ENCODE assay signal across 1 cellular context in genomic region chr19:36113895-36114762, GRCh38.
TF ChIP-seq lines count a peak whose summit lies in the region.

No MANE protein-coding gene starts in this region.

TF ChIP-seq in HEK293, 187 proteins besides CTCF, POLR2A, EP300 and RAD21 (continued from another document and continues in another):
- TF ChIP-seq, protein P1, sequence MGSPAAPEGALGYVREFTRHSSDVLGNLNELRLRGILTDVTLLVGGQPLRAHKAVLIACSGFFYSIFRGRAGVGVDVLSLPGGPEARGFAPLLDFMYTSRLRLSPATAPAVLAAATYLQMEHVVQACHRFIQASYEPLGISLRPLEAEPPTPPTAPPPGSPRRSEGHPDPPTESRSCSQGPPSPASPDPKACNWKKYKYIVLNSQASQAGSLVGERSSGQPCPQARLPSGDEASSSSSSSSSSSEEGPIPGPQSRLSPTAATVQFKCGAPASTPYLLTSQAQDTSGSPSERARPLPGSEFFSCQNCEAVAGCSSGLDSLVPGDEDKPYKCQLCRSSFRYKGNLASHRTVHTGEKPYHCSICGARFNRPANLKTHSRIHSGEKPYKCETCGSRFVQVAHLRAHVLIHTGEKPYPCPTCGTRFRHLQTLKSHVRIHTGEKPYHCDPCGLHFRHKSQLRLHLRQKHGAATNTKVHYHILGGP (tag by site-specific recombination; IDR thresholded peaks at IDR 0.05) = no peak; the same call in 1 of the 2 replicates
- TF ChIP-seq ZNF132 (tag by site-specific recombination; IDR thresholded peaks at IDR 0.05; ENCODE audit: borderline replicate concordance) = no peak
- TF ChIP-seq ZNF629 (tag by site-specific recombination; IDR thresholded peaks at IDR 0.05) = peak; percentile 80; the same call in 1 of the 2 replicates
- peak; percentile 70 for TF ChIP-seq ZBTB21 (tag by site-specific recombination; IDR thresholded peaks at IDR 0.05)
- no peak for TF ChIP-seq ZNF311 (tag by site-specific recombination; IDR thresholded peaks at IDR 0.05; ENCODE audit: borderline replicate concordance)
- TF ChIP-seq ZNF645 (tag by site-specific recombination; IDR thresholded peaks at IDR 0.05) = peak; percentile 66
- TF ChIP-seq ZNF433 (tag by site-specific recombination; IDR thresholded peaks at IDR 0.05; ENCODE audit: low read depth) = no peak
- TF ChIP-seq GLI2 (tag by site-specific recombination; IDR thresholded peaks at IDR 0.05; ENCODE audit: borderline replicate concordance, low read depth) = no peak
- peak; percentile 88; the same call in 1 of the 2 replicates for TF ChIP-seq ZBTB7A (tag by site-specific recombination; IDR thresholded peaks at IDR 0.05; ENCODE audit: low read depth)
- no peak for TF ChIP-seq ZNF121 (tag by site-specific recombination; IDR thresholded peaks at IDR 0.05)
- no peak for TF ChIP-seq ZNF16 (tag by site-specific recombination; IDR thresholded peaks at IDR 0.05; ENCODE audit: low read depth)
- no peak for TF ChIP-seq HOXA7 (CRISPR knock-in tag; IDR thresholded peaks at IDR 0.05; ENCODE audit: borderline replicate concordance)
- TF ChIP-seq, protein P2, sequence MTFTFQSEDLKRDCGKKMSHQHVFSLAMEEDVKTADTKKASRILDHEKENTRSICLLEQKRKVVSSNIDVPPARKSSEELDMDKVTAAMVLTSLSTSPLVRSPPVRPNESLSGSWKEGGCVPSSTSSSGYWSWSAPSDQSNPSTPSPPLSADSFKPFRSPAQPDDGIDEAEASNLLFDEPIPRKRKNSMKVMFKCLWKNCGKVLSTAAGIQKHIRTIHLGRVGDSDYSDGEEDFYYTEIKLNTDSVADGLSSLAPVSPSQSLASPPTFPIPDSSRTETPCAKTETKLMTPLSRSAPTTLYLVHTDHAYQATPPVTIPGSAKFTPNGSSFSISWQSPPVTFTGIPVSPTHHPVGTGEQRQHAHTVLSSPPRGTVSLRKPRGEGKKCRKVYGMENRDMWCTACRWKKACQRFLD (tag by site-specific recombination; IDR thresholded peaks at IDR 0.05) = peak; percentile 52; the same call in 1 of the 2 replicates
- peak; percentile 99 for TF ChIP-seq ZNF335 (tag by site-specific recombination; conservative IDR thresholded peaks at IDR 0.05)
- no peak for TF ChIP-seq MEIS1 (CRISPR knock-in tag; IDR thresholded peaks at IDR 0.05; ENCODE audit: borderline replicate concordance)
- TF ChIP-seq ZFHX2 (tag by site-specific recombination; conservative IDR thresholded peaks at IDR 0.05) = peak; percentile 76
- no peak for TF ChIP-seq ZNF37A (tag by site-specific recombination; IDR thresholded peaks at IDR 0.05)
- TF ChIP-seq ZNF214 (tag by site-specific recombination; IDR thresholded peaks at IDR 0.05; ENCODE audit: borderline replicate concordance) = no peak
- 0 out of 2 replicates have a peak, but pooled peaks have one; percentile 74 for TF ChIP-seq MYNN (tag by site-specific recombination; IDR thresholded peaks at IDR 0.05; ENCODE audit: borderline replicate concordance)
- no peak for TF ChIP-seq TCF7L2 (IDR thresholded peaks at IDR 0.05; ENCODE audit: borderline replicate concordance, low read depth, low read length)
- no peak for TF ChIP-seq ZNF830 (tag by site-specific recombination; IDR thresholded peaks at IDR 0.05; ENCODE audit: low read depth)
- no peak for TF ChIP-seq ZNF660 (tag by site-specific recombination; IDR thresholded peaks at IDR 0.05)
- no peak for TF ChIP-seq ZNF776 (tag by site-specific recombination; IDR thresholded peaks at IDR 0.05; ENCODE audit: borderline replicate concordance)
- no peak for TF ChIP-seq ZNF558 (tag by site-specific recombination; IDR thresholded peaks at IDR 0.05)
- no peak for TF ChIP-seq RBAK (tag by site-specific recombination; IDR thresholded peaks at IDR 0.05)
- peak; percentile 59; the same call in 1 of the 2 replicates for TF ChIP-seq REPIN1 (tag by site-specific recombination; IDR thresholded peaks at IDR 0.05; ENCODE audit: low read depth)
- TF ChIP-seq ZNF701 (tag by site-specific recombination; IDR thresholded peaks at IDR 0.05) = no peak
- TF ChIP-seq KLF8 (tag by site-specific recombination; IDR thresholded peaks at IDR 0.05) = no peak
- no peak for TF ChIP-seq SETDB1 (IDR thresholded peaks at IDR 0.05; ENCODE audit: insufficient read length, low read length)
- 0 out of 2 replicates have a peak, but pooled peaks have one; percentile 7 for TF ChIP-seq OSR2 (tag by site-specific recombination; IDR thresholded peaks at IDR 0.05)
- no peak for TF ChIP-seq ZNF670 (tag by site-specific recombination; IDR thresholded peaks at IDR 0.05; ENCODE audit: low read depth)
- TF ChIP-seq IKZF3 (tag by site-specific recombination; IDR thresholded peaks at IDR 0.05) = no peak
- TF ChIP-seq ZNF473 (tag by site-specific recombination; IDR thresholded peaks at IDR 0.05) = peak; percentile 34; the same call in 1 of the 2 replicates
- no peak for TF ChIP-seq SP3 (tag by site-specific recombination; IDR thresholded peaks at IDR 0.05)
- no peak for TF ChIP-seq ZFP69B (tag by site-specific recombination; IDR thresholded peaks at IDR 0.05)
- TF ChIP-seq ZNF571 (tag by site-specific recombination; IDR thresholded peaks at IDR 0.05) = no peak
- peak; percentile 67 for TF ChIP-seq SP2 (tag by site-specific recombination; IDR thresholded peaks at IDR 0.05)
- no peak for TF ChIP-seq BCL11A (tag by site-specific recombination; IDR thresholded peaks at IDR 0.05; ENCODE audit: low read depth)
- peak; percentile 15; the same call in 1 of the 2 replicates for TF ChIP-seq HIC1 (tag by site-specific recombination; IDR thresholded peaks at IDR 0.05)
- no peak for TF ChIP-seq ZNF202 (tag by site-specific recombination; IDR thresholded peaks at IDR 0.05; ENCODE audit: borderline replicate concordance)
- no peak for TF ChIP-seq GLIS1 (tag by site-specific recombination; IDR thresholded peaks at IDR 0.05)
- TF ChIP-seq SALL2 (tag by site-specific recombination; IDR thresholded peaks at IDR 0.05; ENCODE audit: borderline replicate concordance) = no peak
- TF ChIP-seq ZFP3 (tag by site-specific recombination; IDR thresholded peaks at IDR 0.05; ENCODE audit: low read depth) = no peak
- no peak for TF ChIP-seq GLI4 (tag by site-specific recombination; IDR thresholded peaks at IDR 0.05)
- TF ChIP-seq, protein P3, sequence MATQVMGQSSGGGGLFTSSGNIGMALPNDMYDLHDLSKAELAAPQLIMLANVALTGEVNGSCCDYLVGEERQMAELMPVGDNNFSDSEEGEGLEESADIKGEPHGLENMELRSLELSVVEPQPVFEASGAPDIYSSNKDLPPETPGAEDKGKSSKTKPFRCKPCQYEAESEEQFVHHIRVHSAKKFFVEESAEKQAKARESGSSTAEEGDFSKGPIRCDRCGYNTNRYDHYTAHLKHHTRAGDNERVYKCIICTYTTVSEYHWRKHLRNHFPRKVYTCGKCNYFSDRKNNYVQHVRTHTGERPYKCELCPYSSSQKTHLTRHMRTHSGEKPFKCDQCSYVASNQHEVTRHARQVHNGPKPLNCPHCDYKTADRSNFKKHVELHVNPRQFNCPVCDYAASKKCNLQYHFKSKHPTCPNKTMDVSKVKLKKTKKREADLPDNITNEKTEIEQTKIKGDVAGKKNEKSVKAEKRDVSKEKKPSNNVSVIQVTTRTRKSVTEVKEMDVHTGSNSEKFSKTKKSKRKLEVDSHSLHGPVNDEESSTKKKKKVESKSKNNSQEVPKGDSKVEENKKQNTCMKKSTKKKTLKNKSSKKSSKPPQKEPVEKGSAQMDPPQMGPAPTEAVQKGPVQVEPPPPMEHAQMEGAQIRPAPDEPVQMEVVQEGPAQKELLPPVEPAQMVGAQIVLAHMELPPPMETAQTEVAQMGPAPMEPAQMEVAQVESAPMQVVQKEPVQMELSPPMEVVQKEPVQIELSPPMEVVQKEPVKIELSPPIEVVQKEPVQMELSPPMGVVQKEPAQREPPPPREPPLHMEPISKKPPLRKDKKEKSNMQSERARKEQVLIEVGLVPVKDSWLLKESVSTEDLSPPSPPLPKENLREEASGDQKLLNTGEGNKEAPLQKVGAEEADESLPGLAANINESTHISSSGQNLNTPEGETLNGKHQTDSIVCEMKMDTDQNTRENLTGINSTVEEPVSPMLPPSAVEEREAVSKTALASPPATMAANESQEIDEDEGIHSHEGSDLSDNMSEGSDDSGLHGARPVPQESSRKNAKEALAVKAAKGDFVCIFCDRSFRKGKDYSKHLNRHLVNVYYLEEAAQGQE (tag by site-specific recombination; IDR thresholded peaks at IDR 0.05) = no peak; the same call in none of the 2 replicates
- TF ChIP-seq ZNF521 (tag by site-specific recombination; IDR thresholded peaks at IDR 0.05) = no peak
- TF ChIP-seq SP7 (tag by site-specific recombination; IDR thresholded peaks at IDR 0.05) = no peak
- no peak for TF ChIP-seq ZNF324 (tag by site-specific recombination; IDR thresholded peaks at IDR 0.05)
- no peak for TF ChIP-seq ZNF292 (tag by site-specific recombination; IDR thresholded peaks at IDR 0.05; ENCODE audit: borderline replicate concordance, low read depth)
- TF ChIP-seq YY2 (tag by site-specific recombination; IDR thresholded peaks at IDR 0.05) = no peak
- TF ChIP-seq ZSCAN30 (tag by site-specific recombination; IDR thresholded peaks at IDR 0.05) = no peak
- TF ChIP-seq ZNF626 (tag by site-specific recombination; IDR thresholded peaks at IDR 0.05) = no peak
- TF ChIP-seq BCL11B (tag by site-specific recombination; IDR thresholded peaks at IDR 0.05; ENCODE audit: low read depth) = peak; percentile 61; the same call in 1 of the 2 replicates
- no peak for TF ChIP-seq MZF1 (tag by site-specific recombination; IDR thresholded peaks at IDR 0.05; ENCODE audit: borderline replicate concordance)
- TF ChIP-seq YY1 (tag by site-specific recombination; IDR thresholded peaks at IDR 0.05) = no peak
- no peak for TF ChIP-seq ZNF155 (tag by site-specific recombination; IDR thresholded peaks at IDR 0.05)
- TF ChIP-seq ZNF112 (tag by site-specific recombination; IDR thresholded peaks at IDR 0.05) = no peak
- TF ChIP-seq ZNF24 (tag by site-specific recombination; IDR thresholded peaks at IDR 0.05) = no peak
- no peak for TF ChIP-seq ZNF221 (tag by site-specific recombination; IDR thresholded peaks at IDR 0.05; ENCODE audit: borderline replicate concordance)
- TF ChIP-seq, protein P4, sequence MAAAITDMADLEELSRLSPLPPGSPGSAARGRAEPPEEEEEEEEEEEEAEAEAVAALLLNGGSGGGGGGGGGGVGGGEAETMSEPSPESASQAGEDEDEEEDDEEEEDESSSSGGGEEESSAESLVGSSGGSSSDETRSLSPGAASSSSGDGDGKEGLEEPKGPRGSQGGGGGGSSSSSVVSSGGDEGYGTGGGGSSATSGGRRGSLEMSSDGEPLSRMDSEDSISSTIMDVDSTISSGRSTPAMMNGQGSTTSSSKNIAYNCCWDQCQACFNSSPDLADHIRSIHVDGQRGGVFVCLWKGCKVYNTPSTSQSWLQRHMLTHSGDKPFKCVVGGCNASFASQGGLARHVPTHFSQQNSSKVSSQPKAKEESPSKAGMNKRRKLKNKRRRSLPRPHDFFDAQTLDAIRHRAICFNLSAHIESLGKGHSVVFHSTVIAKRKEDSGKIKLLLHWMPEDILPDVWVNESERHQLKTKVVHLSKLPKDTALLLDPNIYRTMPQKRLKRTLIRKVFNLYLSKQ (tag by site-specific recombination; IDR thresholded peaks at IDR 0.05; ENCODE audit: borderline replicate concordance) = no peak; the same call in 1 of the 2 replicates
- TF ChIP-seq ZNF157 (tag by site-specific recombination; IDR thresholded peaks at IDR 0.05) = peak; percentile 41
- TF ChIP-seq, protein P5, sequence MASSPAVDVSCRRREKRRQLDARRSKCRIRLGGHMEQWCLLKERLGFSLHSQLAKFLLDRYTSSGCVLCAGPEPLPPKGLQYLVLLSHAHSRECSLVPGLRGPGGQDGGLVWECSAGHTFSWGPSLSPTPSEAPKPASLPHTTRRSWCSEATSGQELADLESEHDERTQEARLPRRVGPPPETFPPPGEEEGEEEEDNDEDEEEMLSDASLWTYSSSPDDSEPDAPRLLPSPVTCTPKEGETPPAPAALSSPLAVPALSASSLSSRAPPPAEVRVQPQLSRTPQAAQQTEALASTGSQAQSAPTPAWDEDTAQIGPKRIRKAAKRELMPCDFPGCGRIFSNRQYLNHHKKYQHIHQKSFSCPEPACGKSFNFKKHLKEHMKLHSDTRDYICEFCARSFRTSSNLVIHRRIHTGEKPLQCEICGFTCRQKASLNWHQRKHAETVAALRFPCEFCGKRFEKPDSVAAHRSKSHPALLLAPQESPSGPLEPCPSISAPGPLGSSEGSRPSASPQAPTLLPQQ (tag by site-specific recombination; IDR thresholded peaks at IDR 0.05) = no peak
- no peak for TF ChIP-seq ZNF394 (tag by site-specific recombination; IDR thresholded peaks at IDR 0.05; ENCODE audit: borderline replicate concordance)
- no peak for TF ChIP-seq HOXD13 (CRISPR knock-in tag; IDR thresholded peaks at IDR 0.05; ENCODE audit: borderline replicate concordance)
- TF ChIP-seq ZNF341 (tag by site-specific recombination; IDR thresholded peaks at IDR 0.05; ENCODE audit: low read depth) = peak; percentile 59
